In genomic region chr3:4038351-4038750, GRCh38 we compare ENCODE assay signal across 26 cellular contexts.
DNase-seq lines count a peak whose midpoint lies in the region; ATAC-seq, FAIRE-seq and TF ChIP-seq lines count a peak whose summit lies in the region.
"Had no signal": no experiment of that assay in that cellular context is flagged by ENCODE, and none has a peak within 500 bp of the region (broad histone marks: within the 10 kb centered on the region; RNA-seq: fewer than 3 reads in every experiment).

No MANE protein-coding gene starts in this region.

- H2BK120ac ChIP-seq in H1 (replicated peaks; ENCODE audit: low read depth, low read length) (no peak overlapping the region), neuronal stem cell (ENCODE audit: low read depth, low read length) (peak overlapping the region; percentile 55)

- H2BK12ac ChIP-seq in H1 (ENCODE audit: low read depth, low read length) = no peak overlapping the region
- H2BK12ac ChIP-seq in neuronal stem cell (ENCODE audit: low read length) = no peak overlapping the region

- no peak for TF ChIP-seq POLR2A in H1 (IDR thresholded peaks at IDR 0.05; ENCODE audit: control extremely low read depth in 1 of 2, low read depth in 2 of 2, low read length in 2 of 2)

- H3K27ac ChIP-seq in H1 (ENCODE audit: low read depth, low read length) (no peak overlapping the region), neuronal stem cell (replicated peaks; ENCODE audit: low read length) (no peak overlapping the region), aorta (ENCODE audit: low read depth in 1 of 2, low read length in 2 of 2) (no peak overlapping the region)
- H3K27ac ChIP-seq: 22Rv1; BLaER1 treated with 17β-estradiol and CSF1 and Interleukin-3, amounts not matched to agents 10 nM and 100 nM had no signal

- no peak for TF ChIP-seq RAD21 in H1 (IDR thresholded peaks at IDR 0.05 in 1 of 2, conservative IDR thresholded peaks at IDR 0.05 in 1 of 2; ENCODE audit: low read depth in 2 of 2, low read length in 2 of 2)

- 84% methylated on average over 5 of the region's 5 CpGs; no CpG with 5 or more reads in 1 of the 2 experiments for WGBS in H1 (ENCODE audit: extremely low coverage in 1 of 2, insufficient coverage in 1 of 2, insufficient read length in 1 of 2, insufficient replicate concordance in 2 of 2, low coverage in 1 of 2, low lambda C conversion rate in 2 of 2, missing lambda C conversion rate in 1 of 2), 2 experiments
- WGBS in neuronal stem cell (ENCODE audit: extremely low coverage in 2 of 2, insufficient read length in 2 of 2, insufficient replicate concordance in 1 of 2), 2 donors = no CpG with 5 or more reads among the region's 5 CpGs
- WGBS in aorta, 2 donors = 88 to 90% methylated on average over 5 of the region's 5 CpGs

- H3K79me2 ChIP-seq in H1 (ENCODE audit: control insufficient read depth in 1 of 2, insufficient read depth in 2 of 2, low read length in 2 of 2) = no peaks in the 10 kb centered on the region

- H3K36me3 ChIP-seq in H1 (ENCODE audit: control insufficient read depth in 2 of 4, insufficient read depth in 4 of 4, low read length in 3 of 4) (no peaks in the 10 kb centered on the region), neuronal stem cell (replicated peaks in 1 of 2; ENCODE audit: control insufficient read depth in 2 of 2, insufficient read depth in 2 of 2, low read length in 2 of 2) (no peaks in the 10 kb centered on the region), aorta (ENCODE audit: control insufficient read depth in 1 of 2, insufficient read depth in 2 of 2, low read length in 1 of 2) (no peaks in the 10 kb centered on the region)
- H3K36me3 ChIP-seq: BE2C; BLaER1 treated with 17β-estradiol and CSF1 and Interleukin-3, amounts not matched to agents 10 nM and 100 nM had no signal

- H4K91ac ChIP-seq in H1 (replicated peaks; ENCODE audit: insufficient read length, low read length) = no peak overlapping the region
- no peak overlapping the region for H4K91ac ChIP-seq in neuronal stem cell (ENCODE audit: low read depth, low read length, poor library complexity)

- H3K18ac ChIP-seq in H1 (ENCODE audit: extremely low read depth, low read length) (no peak overlapping the region), neuronal stem cell (ENCODE audit: low read length) (peak overlapping the region; percentile 54)

- H3K9me3 ChIP-seq in H1 (ENCODE audit: insufficient read depth in 2 of 2, low read depth in 1 of 2, low read length in 1 of 2) (no peaks in the 10 kb centered on the region), neuronal stem cell (replicated peaks in 1 of 2; ENCODE audit: control insufficient read depth in 2 of 2, insufficient read depth in 1 of 2, low read depth in 1 of 2, low read length in 2 of 2) (peaks cover 0 to 2% of the 10 kb centered on the region in 2 donors), aorta (ENCODE audit: control insufficient read depth, low read length) (no peaks in the 10 kb centered on the region)
- H3K9me3 ChIP-seq: BE2C; BLaER1 treated with 17β-estradiol and CSF1 and Interleukin-3, amounts not matched to agents 10 nM and 100 nM had no signal

- H2BK20ac ChIP-seq in H1 (ENCODE audit: low read length) = no peak overlapping the region

- no peak overlapping the region for H3K4me2 ChIP-seq in H1 (ENCODE audit: insufficient read depth in 1 of 2, low read depth in 2 of 2, low read length in 2 of 2)
- no peak overlapping the region for H3K4me2 ChIP-seq in neuronal stem cell (ENCODE audit: insufficient read depth, low read length, poor library complexity, severe bottlenecking)
- H3K4me2 ChIP-seq: BLaER1 treated with 17β-estradiol and CSF1 and Interleukin-3, amounts not matched to agents 10 nM and 100 nM had no signal

- intact Hi-C loops in aorta (cut with DNase I) = no loop called here

- H3K4me3 Mint-ChIP-seq in stimulated activated naive CD8-positive, alpha-beta T cell treated with anti-CD3 and anti-CD28 coated beads, Interleukin-15, amount 100 ng/mL, for 72 hours = no peak overlapping the region
- H3K4me3 Mint-ChIP-seq: CD14-positive monocyte; CD4-positive, alpha-beta T cell; CD8-positive, alpha-beta memory T cell had no signal

- H3K23me2 ChIP-seq in H1 (ENCODE audit: low read depth, low read length) = no peaks in the 10 kb centered on the region

- no peak overlapping the region for H3K23ac ChIP-seq in H1 (ENCODE audit: insufficient read length)
- H3K23ac ChIP-seq in neuronal stem cell (ENCODE audit: low read depth, low read length, poor library complexity) = no peak overlapping the region

- H3K4me1 ChIP-seq in H1 (replicated peaks in 1 of 4; ENCODE audit: control insufficient read depth in 3 of 4, insufficient read depth in 4 of 4, low read length in 3 of 4) (no peaks in the 10 kb centered on the region), neuronal stem cell (ENCODE audit: control insufficient read depth in 2 of 2, insufficient read depth in 1 of 2, low read depth in 1 of 2, low read length in 2 of 2) (peaks cover 0 to 3% of the 10 kb centered on the region in 2 donors), aorta (ENCODE audit: control insufficient read depth in 1 of 2, insufficient read depth in 2 of 2, low read length in 2 of 2) (no peaks in the 10 kb centered on the region)
- H3K4me1 ChIP-seq: BE2C had no signal

- ATAC-seq in stimulated activated naive CD8-positive, alpha-beta T cell treated with anti-CD3 and anti-CD28 coated beads, Interleukin-15, amount 100 ng/mL, for 72 hours = peak; percentile 20
- ATAC-seq in stimulated activated naive CD8-positive, alpha-beta T cell treated with anti-CD3 and anti-CD28 coated beads, Interleukin-15, Interleukin-2, amounts not matched to agents 100 U/mL and 50 U/mL, for 24 hours = no peak
- peak; percentile 24 for ATAC-seq in aorta (ENCODE audit: low FRiP score)
- no peak for ATAC-seq in HG02973 (IDR thresholded peaks at IDR 0.05; ENCODE audit: unreplicated experiment)
- no peak for ATAC-seq in HG03139 (IDR thresholded peaks at IDR 0.05; ENCODE audit: unreplicated experiment)
- ATAC-seq: HCT116 had no signal

- H4K20me1 ChIP-seq in H1 (replicated peaks in 1 of 2; ENCODE audit: control insufficient read depth in 1 of 2, insufficient read depth in 2 of 2, low read length in 2 of 2) = no peaks in the 10 kb centered on the region
- H4K20me1 ChIP-seq: BLaER1 treated with 17β-estradiol and CSF1 and Interleukin-3, amounts not matched to agents 10 nM and 100 nM had no signal

- TF ChIP-seq EP300 in H1 (IDR thresholded peaks at IDR 0.05; ENCODE audit: borderline replicate concordance in 1 of 2, low read depth in 2 of 2, low read length in 2 of 2) = no peak

- H3K79me1 ChIP-seq in H1 (ENCODE audit: low read depth, low read length) = no peaks in the 10 kb centered on the region
- H3K79me1 ChIP-seq in neuronal stem cell (ENCODE audit: low read depth, low read length) = no peaks in the 10 kb centered on the region

- H3K56ac ChIP-seq in H1 (replicated peaks; ENCODE audit: insufficient read length, low read depth, low read length) = no peak overlapping the region

- H3K27ac Mint-ChIP-seq in stimulated activated naive CD8-positive, alpha-beta T cell treated with anti-CD3 and anti-CD28 coated beads, Interleukin-15, amount 100 ng/mL, for 72 hours = no peak overlapping the region
- H3K27ac Mint-ChIP-seq: CD14-positive monocyte; CD4-positive, alpha-beta T cell had no signal

- TF ChIP-seq CTCF in H1 (IDR thresholded peaks at IDR 0.05; ENCODE audit: control extremely low read depth in 1 of 3, insufficient read depth in 1 of 3, low read depth in 1 of 3, low read length in 3 of 3) = no peak

- H2BK5ac ChIP-seq in H1 (ENCODE audit: low read depth, low read length) = no peak overlapping the region
- no peak overlapping the region for H2BK5ac ChIP-seq in neuronal stem cell (ENCODE audit: low read length)

- no peaks in the 10 kb centered on the region for H3K27me3 Mint-ChIP-seq in stimulated activated naive CD8-positive, alpha-beta T cell treated with anti-CD3 and anti-CD28 coated beads, Interleukin-15, amount 100 ng/mL, for 72 hours
- H3K27me3 Mint-ChIP-seq: CD4-positive, alpha-beta T cell had no signal

- H3K14ac ChIP-seq in H1 (ENCODE audit: insufficient read length) = no peak overlapping the region
- H3K14ac ChIP-seq in neuronal stem cell (ENCODE audit: low read length) = no peak overlapping the region

- H4K8ac ChIP-seq in H1 (ENCODE audit: extremely low read depth, insufficient read depth, low read length) = peak overlapping the region; percentile 68; the same call in 1 of the 2 replicates
- H4K8ac ChIP-seq in neuronal stem cell (ENCODE audit: low read depth, low read length) = no peak overlapping the region

- CTCF ChIA-PET in H1 (lab: Charles Lee; ENCODE audit: partially characterized antibody) = interaction anchor here (0.9 to 1.2 kb wide), 3 partner anchors 29 to 207 kb away, joined by 3 read pairs; no protein-coding TSS in a partner anchor

- no peak overlapping the region for H4K5ac ChIP-seq in H1 (ENCODE audit: insufficient read length, low read depth, low read length)

- H2AK5ac ChIP-seq in H1 (ENCODE audit: low read depth, low read length) (no peak overlapping the region), neuronal stem cell (ENCODE audit: low read depth, low read length) (peak overlapping the region; percentile 85)

- H3K9me3 Mint-ChIP-seq in stimulated activated naive CD8-positive, alpha-beta T cell treated with anti-CD3 and anti-CD28 coated beads, Interleukin-15, amount 100 ng/mL, for 72 hours = no peaks in the 10 kb centered on the region
- H3K9me3 Mint-ChIP-seq: CD14-positive monocyte; CD4-positive, alpha-beta T cell had no signal

- POLR2A ChIA-PET in H1 (lab: Charles Lee; ENCODE audit: partially characterized antibody) = no interaction called here

- DNase-seq in stimulated activated naive CD8-positive, alpha-beta T cell treated with anti-CD3 and anti-CD28 coated beads, Interleukin-15, amount 100 ng/mL, for 72 hours = no peak
- no peak for DNase-seq in stimulated activated naive CD8-positive, alpha-beta T cell treated with anti-CD3 and anti-CD28 coated beads, Interleukin-15, Interleukin-2, amounts not matched to agents 100 U/mL and 50 U/mL, for 24 hours
- no peak for DNase-seq in H1 (ENCODE audit: low read depth in 1 of 2, low spot score in 2 of 2)
- no peak for DNase-seq in neuronal stem cell (ENCODE audit: low spot score)
- no peak for DNase-seq in aorta
- no peak for DNase-seq in effector CD8-positive, alpha-beta T cell (lab: John Stamatoyannopoulos, UW)
- DNase-seq: AML-193; BE2C; CD4-positive, alpha-beta T cell; CD8-positive, alpha-beta memory T cell; DMS 273 treated with DMSO at 0.1 percent for 48 hours; DMS53; DMS79 treated with DMSO at 0.1 percent for 48 hours; GF-D8; GOT3; H7 had no signal

- H3K27me3 ChIP-seq in H1 (replicated peaks in 1 of 4; ENCODE audit: control insufficient read depth in 3 of 4, extremely low read depth in 1 of 4, insufficient read depth in 3 of 4, low read length in 3 of 4) (no peaks in the 10 kb centered on the region), neuronal stem cell (ENCODE audit: control insufficient read depth in 3 of 3, insufficient read depth in 3 of 3, low read depth in 1 of 3, low read length in 3 of 3) (no peaks in the 10 kb centered on the region), aorta (ENCODE audit: control insufficient read depth in 1 of 2, insufficient read depth in 2 of 2, low read length in 1 of 2) (no peaks in the 10 kb centered on the region)
- H3K27me3 ChIP-seq: BE2C; BLaER1 treated with 17β-estradiol and CSF1 and Interleukin-3, amounts not matched to agents 10 nM and 100 nM had no signal

- H3K9ac ChIP-seq in H1 (replicated peaks in 1 of 4; ENCODE audit: extremely low read depth in 1 of 4, low read depth in 3 of 4, low read length in 3 of 4) = no peak overlapping the region
- H3K9ac ChIP-seq in neuronal stem cell (ENCODE audit: low read depth, low read length, poor library complexity) = no peak overlapping the region
- H3K9ac ChIP-seq: BLaER1 treated with 17β-estradiol and CSF1 and Interleukin-3, amounts not matched to agents 10 nM and 100 nM had no signal

- H2AFZ ChIP-seq in H1 (ENCODE audit: low read length) = no peak overlapping the region
- no peak overlapping the region for H2AFZ ChIP-seq in neuronal stem cell (ENCODE audit: low read length)

- FAIRE-seq in H1 (lab: Jason Lieb, UNC) = no peak
- FAIRE-seq: A204.1, D721Med, GM12891, GM18507 had no signal

- no peak overlapping the region for H2BK15ac ChIP-seq in H1 (ENCODE audit: low read length)
- no peak overlapping the region for H2BK15ac ChIP-seq in neuronal stem cell (ENCODE audit: low read length)

- H3K4me3 ChIP-seq in H1 (ENCODE audit: extremely low read depth in 1 of 4, insufficient read depth in 2 of 4, low read depth in 3 of 4, low read length in 4 of 4) (no peak overlapping the region), neuronal stem cell (ENCODE audit: low read length in 2 of 2) (no peak overlapping the region), aorta (ENCODE audit: low read length in 2 of 2) (no peak overlapping the region)
- H3K4me3 ChIP-seq: BLaER1 treated with 17β-estradiol and CSF1 and Interleukin-3, amounts not matched to agents 10 nM and 100 nM had no signal

- no peak overlapping the region for H3K4ac ChIP-seq in H1 (replicated peaks; ENCODE audit: insufficient read length, low read depth, low read length)
- no peak overlapping the region for H3K4ac ChIP-seq in neuronal stem cell (ENCODE audit: low read length)

- H3K4me1 Mint-ChIP-seq in stimulated activated naive CD8-positive, alpha-beta T cell treated with anti-CD3 and anti-CD28 coated beads, Interleukin-15, amount 100 ng/mL, for 72 hours = no peaks in the 10 kb centered on the region
- H3K4me1 Mint-ChIP-seq: CD14-positive monocyte; CD8-positive, alpha-beta memory T cell had no signal

Comparison
In these comparisons a context has a peak if more than half of its experiments do, and no peak if none do; other contexts are left out.
1. ATAC-seq: peak in stimulated activated naive CD8-positive, alpha-beta T cell treated with anti-CD3 and anti-CD28 coated beads, Interleukin-15, amount 100 ng/mL, for 72 hours (single experiment) and aorta (single experiment); none in stimulated activated naive CD8-positive, alpha-beta T cell treated with anti-CD3 and anti-CD28 coated beads, Interleukin-15, Interleukin-2, amounts not matched to agents 100 U/mL and 50 U/mL, for 24 hours (single experiment), HG02973 (single experiment) and HG03139 (single experiment).